Comparison of ENCODE assay signal across 15 cellular contexts in genomic region chr6:7215140-7215539, GRCh38.
DNase-seq lines count a peak whose midpoint lies in the region; ATAC-seq and TF ChIP-seq lines count a peak whose summit lies in the region.
"Had no signal": no experiment of that assay in that cellular context is flagged by ENCODE, and none has a peak within 500 bp of the region (broad histone marks: within the 10 kb centered on the region; RNA-seq: fewer than 3 reads in every experiment).

No MANE protein-coding gene starts in this region.

- no peaks in the 10 kb centered on the region for H3K9me3 ChIP-seq in mesenchymal stem cell (ENCODE audit: control insufficient read depth, low read length)
- H3K9me3 ChIP-seq: esophagus muscularis mucosa had no signal

- H3K4me2 ChIP-seq in mesenchymal stem cell (ENCODE audit: low read length, poor library complexity, severe bottlenecking), result no peak overlapping the region

- no peak overlapping the region for H2AFZ ChIP-seq in mesenchymal stem cell (ENCODE audit: low read depth, low read length)

- no peak overlapping the region for H2BK120ac ChIP-seq in mesenchymal stem cell (ENCODE audit: low read depth, low read length)

- no peak overlapping the region for H2BK5ac ChIP-seq in mesenchymal stem cell (ENCODE audit: low read depth, low read length, poor library complexity, severe bottlenecking)

- in situ Hi-C loops in ACHN (cut with HindIII; ENCODE audit: low pct_ligation_motif_present, low pct_unique_long_range_greater_than_20kb, low sequenced_read_pairs) (no loop called here), brain microvascular endothelial cell (cut with HindIII; ENCODE audit: low pct_ligation_motif_present, low sequenced_read_pairs) (no loop called here)

- H2BK12ac ChIP-seq in mesenchymal stem cell (ENCODE audit: low read length in 2 of 2), result no peak overlapping the region

- no peak overlapping the region for H2AK5ac ChIP-seq in mesenchymal stem cell (ENCODE audit: low read length, severe bottlenecking)

- no peak overlapping the region for H3K4me3 ChIP-seq in brain microvascular endothelial cell (ENCODE audit: low read depth, low read length)
- H3K4me3 ChIP-seq in mesenchymal stem cell (ENCODE audit: insufficient read depth in 1 of 2, low read depth in 1 of 2, low read length in 2 of 2), result no peak overlapping the region
- H3K4me3 ChIP-seq: esophagus muscularis mucosa had no signal

- H3K14ac ChIP-seq in mesenchymal stem cell (ENCODE audit: low read length in 2 of 2), result no peak overlapping the region

- H3K23ac ChIP-seq in mesenchymal stem cell (ENCODE audit: low read length in 2 of 2), result no peak overlapping the region

- H3K27me3 ChIP-seq in brain microvascular endothelial cell (replicated peaks), result no peaks in the 10 kb centered on the region
- H3K27me3 ChIP-seq in mesenchymal stem cell (ENCODE audit: control insufficient read depth in 1 of 2, insufficient read depth in 1 of 2, low read length in 2 of 2), result no peaks in the 10 kb centered on the region
- H3K27me3 ChIP-seq: esophagus muscularis mucosa had no signal

- TF ChIP-seq CTCF in brain microvascular endothelial cell (IDR thresholded peaks at IDR 0.05; ENCODE audit: low read depth, low read length, missing control alignments), result no peak
- TF ChIP-seq CTCF in GM10266 (IDR thresholded peaks at IDR 0.05; ENCODE audit: control insufficient read depth, insufficient read depth, low read depth, missing control alignments), result no peak

- ATAC-seq in GM19463 (IDR thresholded peaks at IDR 0.05; ENCODE audit: unreplicated experiment), result no peak
- no peak for ATAC-seq in sciatic nerve
- ATAC-seq: activated T-cell treated with anti-CD3 and anti-CD28 coated beads, Interleukin-2, amount 50 U/mL, for 72 hours had no signal

- DNase-seq in ACHN, result peak; percentile 25
- peak; percentile 27 for DNase-seq in HT1080 (ENCODE audit: low read depth)
- DNase-seq in brain microvascular endothelial cell, result peak; percentile 29
- peak; percentile 47 for DNase-seq in mesenchymal stem cell
- DNase-seq in sciatic nerve (ENCODE audit: low spot score), result no peak
- no peak for DNase-seq in GM10266 (ENCODE audit: extremely low spot score)
- no peak for DNase-seq in activated effector memory CD4-positive, alpha-beta T cell treated with anti-CD3 and anti-CD28 coated beads, Interleukin-2, amount 50 U/mL, for 16 hours
- DNase-seq: activated CD4-positive, alpha-beta T cell treated with anti-CD3 and anti-CD28 coated beads for 48 hours; activated T-cell treated with anti-CD3 and anti-CD28 coated beads, Interleukin-2, amount 50 U/mL, for 72 hours; amygdala; NCI-H2081 treated with DMSO at 0.1 percent for 48 hours; NCI-H82; small intestine had no signal

- peaks cover 32% of the 10 kb centered on the region for H3K79me1 ChIP-seq in mesenchymal stem cell (replicated peaks; ENCODE audit: low read length, poor library complexity, severe bottlenecking)

- H3K18ac ChIP-seq in mesenchymal stem cell (ENCODE audit: low read depth in 1 of 2, low read length in 2 of 2), result no peak overlapping the region

- H3K27ac ChIP-seq in brain microvascular endothelial cell (no peak overlapping the region), mesenchymal stem cell (ENCODE audit: low read length, poor library complexity, severe bottlenecking) (no peak overlapping the region)
- H3K27ac ChIP-seq: esophagus muscularis mucosa had no signal

- 42% methylated on average over 7 of the region's 7 CpGs for WGBS in mesenchymal stem cell

- peak overlapping the region; percentile 52 for H4K91ac ChIP-seq in mesenchymal stem cell (ENCODE audit: low read length)

- peaks cover 34% of the 10 kb centered on the region for H3K36me3 ChIP-seq in brain microvascular endothelial cell (replicated peaks)
- peaks cover 40 to 91% of the 10 kb centered on the region in 2 experiments for H3K36me3 ChIP-seq in mesenchymal stem cell (ENCODE audit: control insufficient read depth in 1 of 2, insufficient read depth in 2 of 2, low read depth in 1 of 2, low read length in 2 of 2)

- H2BK15ac ChIP-seq in mesenchymal stem cell (ENCODE audit: low read depth, poor library complexity, severe bottlenecking), result no peak overlapping the region

- H3K9ac ChIP-seq in mesenchymal stem cell (ENCODE audit: low read length), result no peak overlapping the region

- H4K8ac ChIP-seq in mesenchymal stem cell (ENCODE audit: low read length), result no peak overlapping the region

- H3K4me1 ChIP-seq in mesenchymal stem cell (ENCODE audit: control insufficient read depth, insufficient read depth, low read depth, low read length), result peaks cover 24% of the 10 kb centered on the region

- intact Hi-C loops in sciatic nerve (cut with DNase I), result no loop called here

- H3K4ac ChIP-seq in mesenchymal stem cell (ENCODE audit: low read depth in 1 of 2, low read length in 2 of 2), result no peak overlapping the region

Comparison
In these comparisons a context has a peak if more than half of its experiments do, and no peak if none do; other contexts are left out.
1. DNase-seq: peak in ACHN (single experiment), HT1080 (single experiment), brain microvascular endothelial cell (single experiment) and mesenchymal stem cell (single experiment); none in sciatic nerve (single experiment), GM10266 (single experiment) and activated effector memory CD4-positive, alpha-beta T cell treated with anti-CD3 and anti-CD28 coated beads, Interleukin-2, amount 50 U/mL, for 16 hours (single experiment).